Comparison of ENCODE assay signal across 8 cellular contexts in the genomic region with DNA sequence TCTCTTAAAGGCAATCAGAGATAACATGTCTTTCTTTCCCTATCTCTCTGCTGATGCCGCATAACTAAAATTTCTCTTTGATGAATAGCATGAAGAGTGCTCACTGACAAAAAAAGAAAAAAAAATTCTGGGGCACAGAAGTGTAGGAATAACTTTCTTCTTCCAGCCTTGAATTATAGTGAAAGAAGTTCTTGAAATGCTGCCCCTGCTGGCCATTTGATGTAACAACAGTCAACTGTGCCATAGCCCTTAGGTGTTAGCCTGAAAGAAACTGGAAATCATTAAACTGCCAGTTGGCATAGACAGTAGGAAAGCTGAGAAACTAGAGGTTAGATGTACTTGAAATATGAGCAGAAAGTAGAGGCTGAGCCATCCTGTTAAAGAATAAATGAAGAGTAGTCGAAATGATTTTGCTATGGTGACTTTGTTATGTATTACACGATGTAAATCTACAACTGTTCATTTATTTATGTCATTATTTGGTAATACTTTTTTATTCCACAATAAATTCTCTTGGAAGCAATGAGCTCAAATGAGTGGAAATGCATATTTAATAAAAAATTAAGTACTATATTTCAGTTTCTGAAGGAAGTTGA. TPM values are rescaled to one million over a fixed set of nuclear protein-coding genes. Genes with fewer than 3 reads are reported as not detected.
DNase-seq lines count a peak whose midpoint lies in the region; FAIRE-seq and TF ChIP-seq lines count a peak whose summit lies in the region.

No MANE protein-coding gene starts in this region.

- no peaks in the 10 kb centered on the region for H3K9me3 Mint-ChIP-seq in activated T-helper 2 cell treated with anti-CD3 and anti-CD28 coated beads, Interferon-gamma antibody, Interleukin-2, Interleukin-4, amounts not matched to agents 10 μg/mL and 5 μg/mL and 100 μg/mL, durations not matched to agents 14 hours and 24 hours and 36 hours

- intact Hi-C loops in activated T-helper 2 cell treated with anti-CD3 and anti-CD28 coated beads, Interferon-gamma antibody, Interleukin-2, Interleukin-4, amounts not matched to agents 10 μg/mL and 5 μg/mL and 100 μg/mL, durations not matched to agents 14 hours and 24 hours and 36 hours (cut with micrococcal nuclease) = no loop called here

- H3K4me2 ChIP-seq in hepatocyte = no peak overlapping the region

- H3K27me3 ChIP-seq in adipocyte (replicated peaks; ENCODE audit: control insufficient read depth, insufficient read depth, low read length) (no peaks in the 10 kb centered on the region), hepatocyte (no peaks in the 10 kb centered on the region)

- peak; percentile 72 for TF ChIP-seq CTCF in hepatocyte (IDR thresholded peaks at IDR 0.05; ENCODE audit: poor library complexity)

- no peak for TF ChIP-seq POLR2A in GM12891 (IDR thresholded peaks at IDR 0.05; ENCODE audit: low read depth, low read length)

- H3K79me2 ChIP-seq in hepatocyte = no peaks in the 10 kb centered on the region

- 38% methylated on average over 3 of the region's 3 CpGs for WGBS in hepatocyte (ENCODE audit: low lambda C conversion rate, missing lambda C conversion rate)

- H4K20me1 ChIP-seq in hepatocyte (ENCODE audit: insufficient read depth, poor library complexity, severe bottlenecking) = no peaks in the 10 kb centered on the region

- no peak overlapping the region for H3K27ac ChIP-seq in hepatocyte

- no peaks in the 10 kb centered on the region for H3K4me1 Mint-ChIP-seq in activated T-helper 2 cell treated with anti-CD3 and anti-CD28 coated beads, Interferon-gamma antibody, Interleukin-2, Interleukin-4, amounts not matched to agents 10 μg/mL and 5 μg/mL and 100 μg/mL, durations not matched to agents 14 hours and 24 hours and 36 hours (ENCODE audit: low read depth)

- H3K4me1 ChIP-seq in adipocyte (ENCODE audit: control insufficient read depth, insufficient read depth, low read length) (no peaks in the 10 kb centered on the region), hepatocyte (ENCODE audit: insufficient read depth) (no peaks in the 10 kb centered on the region)

- no peak overlapping the region for H3K9ac ChIP-seq in adipocyte (ENCODE audit: low read length)

- no peak overlapping the region for H3K4me3 Mint-ChIP-seq in activated T-helper 2 cell treated with anti-CD3 and anti-CD28 coated beads, Interferon-gamma antibody, Interleukin-2, Interleukin-4, amounts not matched to agents 10 μg/mL and 5 μg/mL and 100 μg/mL, durations not matched to agents 14 hours and 24 hours and 36 hours (ENCODE audit: low read depth)

- H2AFZ ChIP-seq in hepatocyte = no peak overlapping the region

- H3K4me3 ChIP-seq in adipocyte (ENCODE audit: low read length) (no peak overlapping the region), hepatocyte (no peak overlapping the region)

- peaks cover 14% of the 10 kb centered on the region for H3K9me3 ChIP-seq in adipocyte (ENCODE audit: control insufficient read depth, low read length)
- no peaks in the 10 kb centered on the region for H3K9me3 ChIP-seq in hepatocyte (ENCODE audit: low read depth)

- no peak overlapping the region for H3K27ac Mint-ChIP-seq in activated T-helper 2 cell treated with anti-CD3 and anti-CD28 coated beads, Interferon-gamma antibody, Interleukin-2, Interleukin-4, amounts not matched to agents 10 μg/mL and 5 μg/mL and 100 μg/mL, durations not matched to agents 14 hours and 24 hours and 36 hours

- peak; percentile 67 for FAIRE-seq in GM12891 (lab: Jason Lieb, UNC)

- H3K36me3 Mint-ChIP-seq in activated T-helper 2 cell treated with anti-CD3 and anti-CD28 coated beads, Interferon-gamma antibody, Interleukin-2, Interleukin-4, amounts not matched to agents 10 μg/mL and 5 μg/mL and 100 μg/mL, durations not matched to agents 14 hours and 24 hours and 36 hours (ENCODE audit: low read depth) = no peaks in the 10 kb centered on the region

- no peaks in the 10 kb centered on the region for H3K9me2 ChIP-seq in hepatocyte (replicated peaks; ENCODE audit: insufficient read depth)

- peak; percentile 32 to 36 for DNase-seq in AML-193 (lab: John Stamatoyannopoulos, UW)
- DNase-seq in GM12891 (ENCODE audit: insufficient read length, low spot score) = no peak
- DNase-seq in NCI-H1694 treated with DMSO at 0.1 percent for 48 hours (lab: John Stamatoyannopoulos, UW) = peak; percentile 39
- peak; percentile 81 for DNase-seq in adipocyte (ENCODE audit: low read depth)
- peak; percentile 75 for DNase-seq in hepatocyte (ENCODE audit: low spot score)
- DNase-seq in stimulated activated CD4-positive, alpha-beta T cell treated with anti-CD3 and anti-CD28 coated beads, Interleukin-2, amount 100 ng/mL, for 24 hours = peak; percentile 32 to 48
- DNase-seq in activated T-helper 2 cell treated with anti-CD3 and anti-CD28 coated beads, Interferon-gamma antibody, Interleukin-2, Interleukin-4, amounts not matched to agents 10 μg/mL and 5 μg/mL and 100 μg/mL, durations not matched to agents 14 hours and 24 hours and 36 hours (ENCODE audit: low spot score) = no peak
- no peak for DNase-seq in 8988T

- H3K27me3 Mint-ChIP-seq in activated T-helper 2 cell treated with anti-CD3 and anti-CD28 coated beads, Interferon-gamma antibody, Interleukin-2, Interleukin-4, amounts not matched to agents 10 μg/mL and 5 μg/mL and 100 μg/mL, durations not matched to agents 14 hours and 24 hours and 36 hours (ENCODE audit: low read depth) = no peaks in the 10 kb centered on the region

- H3K36me3 ChIP-seq in adipocyte (ENCODE audit: control insufficient read depth, insufficient read depth, low read length, severe bottlenecking) (no peaks in the 10 kb centered on the region), hepatocyte (replicated peaks; ENCODE audit: insufficient read depth, low read depth) (no peaks in the 10 kb centered on the region)

TF ChIP-seq in GM12891, 5 proteins besides CTCF, POLR2A, EP300 and RAD21:
- TF ChIP-seq SPI1 (IDR thresholded peaks at IDR 0.05; ENCODE audit: low read depth, low read length) (no peak), TAF1 (IDR thresholded peaks at IDR 0.05; ENCODE audit: low read depth, low read length) (no peak), POLR2AphosphoS5 (IDR thresholded peaks at IDR 0.05; ENCODE audit: low read depth, low read length) (no peak), PAX5 (IDR thresholded peaks at IDR 0.05; ENCODE audit: insufficient read depth, low read length, severe bottlenecking) (no peak), POU2F2 (IDR thresholded peaks at IDR 0.05; ENCODE audit: low read depth, low read length) (no peak)

RNA-seq across cellular contexts. Expression of gene FAM171A1, which starts 48.3 kb away (rescaled TPM):
- 5.3 TPM for polyA plus RNA-seq in GM12891 (2012; ENCODE audit: low read depth, missing spikeins)
- 20.5 and 24.4 TPM in 2 replicates for total RNA-seq in hepatocyte
- 29.5 and 32.3 TPM in 2 replicates for polyA plus RNA-seq in hepatocyte
- total RNA-seq in activated T-helper 2 cell treated with anti-CD3 and anti-CD28 coated beads, Interferon-gamma antibody, Interleukin-2, Interleukin-4, amounts not matched to agents 10 μg/mL and 5 μg/mL and 100 μg/mL, durations not matched to agents 14 hours and 24 hours and 36 hours = 2.9 and 3.6 TPM in 2 replicates

Comparison
In these comparisons a context has a peak if more than half of its experiments do, and no peak if none do; other contexts are left out.
1. DNase-seq: peak in AML-193 (2 of 2), NCI-H1694 treated with DMSO at 0.1 percent for 48 hours (single experiment), adipocyte (single experiment), hepatocyte (single experiment) and stimulated activated CD4-positive, alpha-beta T cell treated with anti-CD3 and anti-CD28 coated beads, Interleukin-2, amount 100 ng/mL, for 24 hours (2 of 2); none in GM12891 (single experiment), activated T-helper 2 cell treated with anti-CD3 and anti-CD28 coated beads, Interferon-gamma antibody, Interleukin-2, Interleukin-4, amounts not matched to agents 10 μg/mL and 5 μg/mL and 100 μg/mL, durations not matched to agents 14 hours and 24 hours and 36 hours (single experiment) and 8988T (single experiment).